ENCODE assay signal across 10 cellular contexts in genomic region chr6:69232506-69233194, GRCh38.
DNase-seq lines count a peak whose midpoint lies in the region; ATAC-seq and TF ChIP-seq lines count a peak whose summit lies in the region.
"Had no signal": no experiment of that assay in that cellular context is flagged by ENCODE, and none has a peak within 500 bp of the region (broad histone marks: within the 10 kb centered on the region; RNA-seq: fewer than 3 reads in every experiment).

No MANE protein-coding gene starts in this region.

- no peaks in the 10 kb centered on the region for H3K9me3 Mint-ChIP-seq in activated CD8-positive, alpha-beta memory T cell treated with anti-CD3 and anti-CD28 coated beads, Interleukin-2, amount 10 ng/mL, durations not matched to agents 7 days and 5 days (ENCODE audit: low read depth)
- H3K9me3 Mint-ChIP-seq in neural progenitor cell = no peaks in the 10 kb centered on the region

- H3K4me2 ChIP-seq in neural progenitor cell = peak overlapping the region; percentile 70
- H3K4me2 ChIP-seq: BLaER1 had no signal

- H4K20me1 ChIP-seq in neural progenitor cell (ENCODE audit: low read depth) = peaks cover 17% of the 10 kb centered on the region

- H3K4me1 ChIP-seq in neural progenitor cell = no peaks in the 10 kb centered on the region
- H3K4me1 ChIP-seq: BLaER1, breast epithelium had no signal

- no peaks in the 10 kb centered on the region for H3K79me2 ChIP-seq in neural progenitor cell (ENCODE audit: low read depth)

- no peak overlapping the region for H3K27ac Mint-ChIP-seq in activated CD8-positive, alpha-beta memory T cell treated with anti-CD3 and anti-CD28 coated beads, Interleukin-2, amount 10 ng/mL, durations not matched to agents 7 days and 5 days
- no peak overlapping the region for H3K27ac Mint-ChIP-seq in neural progenitor cell

- no peak overlapping the region for H3K27ac ChIP-seq in neural progenitor cell
- H3K27ac ChIP-seq: BLaER1, breast epithelium had no signal

- H3K36me3 Mint-ChIP-seq in activated CD8-positive, alpha-beta memory T cell treated with anti-CD3 and anti-CD28 coated beads, Interleukin-2, amount 10 ng/mL, durations not matched to agents 7 days and 5 days = no peaks in the 10 kb centered on the region
- no peaks in the 10 kb centered on the region for H3K36me3 Mint-ChIP-seq in neural progenitor cell

- H3K4me1 Mint-ChIP-seq in activated CD8-positive, alpha-beta memory T cell treated with anti-CD3 and anti-CD28 coated beads, Interleukin-2, amount 10 ng/mL, durations not matched to agents 7 days and 5 days = peaks cover 3% of the 10 kb centered on the region
- H3K4me1 Mint-ChIP-seq in neural progenitor cell = peaks cover 15% of the 10 kb centered on the region

- H3K36me3 ChIP-seq in neural progenitor cell = no peaks in the 10 kb centered on the region
- H3K36me3 ChIP-seq: BLaER1, breast epithelium had no signal

- no peak overlapping the region for H3K4me3 ChIP-seq in fibroblast of the aortic adventitia (ENCODE audit: low read depth, low read length)
- H3K4me3 ChIP-seq in neural progenitor cell = peak overlapping the region; percentile 30
- H3K4me3 ChIP-seq: BLaER1, breast epithelium had no signal

- no peak overlapping the region for H3K4me3 Mint-ChIP-seq in activated CD8-positive, alpha-beta memory T cell treated with anti-CD3 and anti-CD28 coated beads, Interleukin-2, amount 10 ng/mL, durations not matched to agents 7 days and 5 days
- peak overlapping the region; percentile 73 for H3K4me3 Mint-ChIP-seq in neural progenitor cell

- no peak overlapping the region for H2AFZ ChIP-seq in neural progenitor cell (replicated peaks)

- H3F3A ChIP-seq in neural progenitor cell (ENCODE audit: low read depth) = no peaks in the 10 kb centered on the region

- H3K9ac ChIP-seq in neural progenitor cell = no peak overlapping the region
- H3K9ac ChIP-seq: BLaER1 had no signal

- peak; percentile 29 for DNase-seq in activated CD4-positive, CD25-positive, alpha-beta regulatory T cell treated with anti-CD3 and anti-CD28 coated beads, Interleukin-2, amount 50 U/mL, for 72 hours
- DNase-seq in NCI-H2227 (lab: John Stamatoyannopoulos, UW; ENCODE audit: unreplicated experiment) = peak; percentile 67
- DNase-seq in activated CD8-positive, alpha-beta memory T cell treated with anti-CD3 and anti-CD28 coated beads, Interleukin-2, amount 10 ng/mL, durations not matched to agents 7 days and 5 days = peak; percentile 66
- DNase-seq in fibroblast of the aortic adventitia (ENCODE audit: low read depth) = peak; percentile 55
- peak; percentile 90 for DNase-seq in neural progenitor cell (ENCODE audit: low spot score)
- DNase-seq in NCI-H226 = no peak

- ATAC-seq in activated CD4-positive, CD25-positive, alpha-beta regulatory T cell treated with anti-CD3 and anti-CD28 coated beads, Interleukin-2, amount 50 U/mL, for 24 hours = no peak
- peak; percentile 96 for ATAC-seq in HG02943 (IDR thresholded peaks at IDR 0.05; ENCODE audit: low read depth, unreplicated experiment)
- peak; percentile 77 for ATAC-seq in activated CD8-positive, alpha-beta memory T cell treated with anti-CD3 and anti-CD28 coated beads, Interleukin-2, amount 10 ng/mL, durations not matched to agents 7 days and 5 days

- no peaks in the 10 kb centered on the region for H3K27me3 Mint-ChIP-seq in activated CD8-positive, alpha-beta memory T cell treated with anti-CD3 and anti-CD28 coated beads, Interleukin-2, amount 10 ng/mL, durations not matched to agents 7 days and 5 days
- H3K27me3 Mint-ChIP-seq in neural progenitor cell (ENCODE audit: insufficient read depth, low read depth) = peaks cover 5% of the 10 kb centered on the region

- peaks cover 13% of the 10 kb centered on the region for H3K27me3 ChIP-seq in neural progenitor cell
- H3K27me3 ChIP-seq: BLaER1, breast epithelium had no signal

- no peak for TF ChIP-seq CTCF in fibroblast of the aortic adventitia (IDR thresholded peaks at IDR 0.05; ENCODE audit: insufficient read depth, low read length)
- TF ChIP-seq CTCF in neural progenitor cell (IDR thresholded peaks at IDR 0.05) = no peak

- CTCF ChIA-PET in activated CD8-positive, alpha-beta memory T cell treated with anti-CD3 and anti-CD28 coated beads, Interleukin-2, amount 10 ng/mL, durations not matched to agents 7 days and 5 days (lab: Charles Lee) = no interaction called here

- H3K9me3 ChIP-seq in neural progenitor cell (ENCODE audit: low read depth) = no peaks in the 10 kb centered on the region
- H3K9me3 ChIP-seq: BLaER1, breast epithelium had no signal

Comparison
In these comparisons a context has a peak if more than half of its experiments do, and no peak if none do; other contexts are left out.
1. ATAC-seq: peak in HG02943 (single experiment) and activated CD8-positive, alpha-beta memory T cell treated with anti-CD3 and anti-CD28 coated beads, Interleukin-2, amount 10 ng/mL, durations not matched to agents 7 days and 5 days (single experiment); none in activated CD4-positive, CD25-positive, alpha-beta regulatory T cell treated with anti-CD3 and anti-CD28 coated beads, Interleukin-2, amount 50 U/mL, for 24 hours (0 of 2).